Comparison of ENCODE assay signal across 20 cellular contexts in the genomic region with DNA sequence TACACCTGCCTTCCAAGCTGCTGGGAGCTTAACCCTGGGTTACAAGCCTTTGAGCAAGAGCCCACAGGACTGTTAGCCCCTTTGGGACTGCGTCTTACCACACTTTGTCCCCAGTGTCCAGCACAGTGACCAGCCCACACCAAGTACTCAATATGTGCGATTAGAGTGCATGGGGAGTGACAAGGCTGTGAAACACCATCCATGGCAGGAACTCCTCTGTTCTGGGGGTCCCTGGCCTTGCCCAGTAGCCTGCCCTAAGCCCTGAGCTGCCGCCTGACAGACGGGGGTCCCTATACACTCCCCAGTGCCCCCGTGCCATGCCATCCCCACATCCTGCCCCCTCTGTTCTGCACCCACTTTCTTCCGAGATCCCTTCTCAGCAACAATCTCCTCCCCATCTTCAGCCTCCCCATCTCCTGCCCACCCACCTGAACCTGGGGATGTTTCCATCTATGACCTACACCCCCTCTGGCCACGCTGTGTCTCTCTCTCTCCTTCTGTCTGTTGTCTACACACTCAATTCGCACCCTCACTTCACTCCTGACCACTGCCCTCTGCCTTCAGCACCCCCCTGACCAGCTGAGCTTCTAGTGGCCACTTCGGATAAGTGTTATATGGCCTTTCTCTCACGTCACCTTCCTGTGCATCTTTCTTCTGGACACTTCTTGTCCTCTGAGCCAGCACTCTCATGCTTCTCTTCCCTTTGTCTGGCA.
DNase-seq lines count a peak whose midpoint lies in the region; ATAC-seq and TF ChIP-seq lines count a peak whose summit lies in the region.
"Had no signal": no experiment of that assay in that cellular context is flagged by ENCODE, and none has a peak within 500 bp of the region (broad histone marks: within the 10 kb centered on the region; RNA-seq: fewer than 3 reads in every experiment).

No MANE protein-coding gene starts in this region.

- no peak for TF ChIP-seq RAD21 in HCT116 (IDR thresholded peaks at IDR 0.05; ENCODE audit: low read depth)

- H4K91ac ChIP-seq in neuronal stem cell (ENCODE audit: low read depth, low read length, poor library complexity) = no peak overlapping the region

- no peaks in the 10 kb centered on the region for H3K9me3 Mint-ChIP-seq in Calu3 (ENCODE audit: low read depth, unreplicated experiment)
- H3K9me3 Mint-ChIP-seq: CD8-positive, alpha-beta T cell had no signal

- H3K27ac ChIP-seq in HCT116 (ENCODE audit: low read depth, low read length) (peak overlapping the region; percentile 73), epithelial cell of prostate (peak overlapping the region; percentile 15), neuronal stem cell (replicated peaks; ENCODE audit: low read length) (no peak overlapping the region), WERI-Rb-1 (no peak overlapping the region)
- H3K27ac ChIP-seq: gastrocnemius medialis, parathyroid adenoma, uterus had no signal

- H2AFZ ChIP-seq in HCT116 (ENCODE audit: low read depth, low read length, poor library complexity, severe bottlenecking) (no peak overlapping the region), neuronal stem cell (ENCODE audit: low read length) (no peak overlapping the region)
- H2AFZ ChIP-seq: parathyroid adenoma had no signal

- H3K18ac ChIP-seq in neuronal stem cell (ENCODE audit: low read length) = no peak overlapping the region

- H3K79me1 ChIP-seq in neuronal stem cell (ENCODE audit: low read depth, low read length) = no peaks in the 10 kb centered on the region

- H3K4me1 Mint-ChIP-seq in Calu3 (ENCODE audit: low read depth, unreplicated experiment) = peaks cover 19% of the 10 kb centered on the region

- peak overlapping the region; percentile 55 for H2BK15ac ChIP-seq in neuronal stem cell (ENCODE audit: low read length)

- H3K9ac ChIP-seq in HCT116 (ENCODE audit: low read length) (0 out of 2 replicates have a peak overlapping the region, but pooled peaks have one; percentile 86), neuronal stem cell (ENCODE audit: low read depth, low read length, poor library complexity) (peak overlapping the region; percentile 30)
- H3K9ac ChIP-seq: parathyroid adenoma had no signal

- H4K20me1 ChIP-seq in HCT116 (ENCODE audit: insufficient read depth) = no peaks in the 10 kb centered on the region

- H3K4me2 ChIP-seq in HCT116 (ENCODE audit: low read length) = peak overlapping the region; percentile 100
- no peak overlapping the region for H3K4me2 ChIP-seq in neuronal stem cell (ENCODE audit: insufficient read depth, low read length, poor library complexity, severe bottlenecking)

- peak overlapping the region; percentile 66 for H4K8ac ChIP-seq in neuronal stem cell (ENCODE audit: low read depth, low read length)

- peak overlapping the region; percentile 17 for H3K23ac ChIP-seq in neuronal stem cell (ENCODE audit: low read depth, low read length, poor library complexity)

- H3K27ac Mint-ChIP-seq in Calu3 (ENCODE audit: unreplicated experiment) = peak overlapping the region; percentile 60
- H3K27ac Mint-ChIP-seq: activated CD8-positive, alpha-beta T cell treated with anti-CD3 and anti-CD28 coated beads, Interleukin-2, amount 10 ng/mL, durations not matched to agents 7 days and 5 days; CD8-positive, alpha-beta T cell had no signal

- no peak overlapping the region for H3K4me3 Mint-ChIP-seq in Calu3 (ENCODE audit: low read depth, unreplicated experiment)
- H3K4me3 Mint-ChIP-seq: activated CD8-positive, alpha-beta T cell treated with anti-CD3 and anti-CD28 coated beads, Interleukin-2, amount 10 ng/mL, durations not matched to agents 7 days and 5 days; CD8-positive, alpha-beta T cell had no signal

- H3K36me3 Mint-ChIP-seq in Calu3 (ENCODE audit: insufficient read depth, unreplicated experiment) = peaks cover 51% of the 10 kb centered on the region

- CTCF ChIA-PET in Calu3 (lab: Charles Lee) (interaction anchor here (1.1 kb wide), 1 partner anchor 19 kb away, joined by 7 read pairs; no protein-coding TSS in a partner anchor), HCT116 (lab: Charles Lee) (interaction anchor here (1.1 to 5.2 kb wide), 5 partner anchors 7 to 356 kb away, joined by 3 to 40 read pairs (median 4); no protein-coding TSS in a partner anchor)

- ATAC-seq in HCT116 (no peak), HG03469 (IDR thresholded peaks at IDR 0.05; ENCODE audit: unreplicated experiment) (no peak)
- ATAC-seq: activated CD8-positive, alpha-beta T cell treated with anti-CD3 and anti-CD28 coated beads, Interleukin-2, amount 10 ng/mL, durations not matched to agents 7 days and 5 days; CD8-positive, alpha-beta T cell; gastrocnemius medialis had no signal

- BruUV-seq in Calu3 (replicated peaks; lab: Mats Ljungman, UMichigan) (no TSS peak), HCT116 (replicated peaks; lab: Mats Ljungman, UMichigan) (no TSS peak)

- POLR2A ChIA-PET in HCT116 (lab: Charles Lee) = interaction anchor here (0.6 to 1.9 kb wide), 7 partner anchors 9 to 355 kb away, joined by 3 to 6 read pairs (median 5); no protein-coding TSS in a partner anchor

- H3K27me3 Mint-ChIP-seq in Calu3 (ENCODE audit: unreplicated experiment) = no peaks in the 10 kb centered on the region

- H2BK120ac ChIP-seq in neuronal stem cell (ENCODE audit: low read depth, low read length) = peak overlapping the region; percentile 5

- DNase-seq in Calu3 (no peak), HCT116 (ENCODE audit: low read depth, low spot score) (no peak), epithelial cell of prostate (ENCODE audit: low read depth, low spot score) (no peak), neuronal stem cell (ENCODE audit: low spot score) (no peak), HuH-7 (ENCODE audit: low spot score) (no peak), WERI-Rb-1 (no peak)
- DNase-seq: activated CD4-positive, alpha-beta T cell treated with anti-CD3 and anti-CD28 coated beads for 1 hour; activated CD8-positive, alpha-beta T cell treated with anti-CD3 and anti-CD28 coated beads, Interleukin-2, amount 10 ng/mL, durations not matched to agents 7 days and 5 days; activated naive CD4-positive, alpha-beta T cell treated with anti-CD3 and anti-CD28 coated beads, Interleukin-2, amount 50 U/mL, for 16 hours; aorta; caudate nucleus; effector CD4-positive, alpha-beta T cell; gastrocnemius medialis; KG1; NCI-H1694; Right ventricle myocardium superior; uterus had no signal

- intact Hi-C loops in Calu3 (cut with micrococcal nuclease; ENCODE audit: unreplicated experiment) = loop anchor here (10.0 kb wide), 1 partner anchor 150 kb away; no protein-coding TSS in a partner anchor
- intact Hi-C loops in HCT116 (cut with micrococcal nuclease) = loop anchor here (1.0 to 5.0 kb wide), 3 partner anchors 162 to 355 kb away; no protein-coding TSS in a partner anchor

- H3K36me3 ChIP-seq in HCT116 (ENCODE audit: control insufficient read depth in 1 of 2, insufficient read depth in 2 of 2, low read length in 2 of 2) (no peaks in the 10 kb centered on the region), neuronal stem cell (replicated peaks in 1 of 2; ENCODE audit: control insufficient read depth in 2 of 2, insufficient read depth in 2 of 2, low read length in 2 of 2) (no peaks in the 10 kb centered on the region), WERI-Rb-1 (peaks cover 6% of the 10 kb centered on the region)
- H3K36me3 ChIP-seq: uterus had no signal

- H3K4ac ChIP-seq in neuronal stem cell (ENCODE audit: low read length) = no peak overlapping the region

- H2AK5ac ChIP-seq in neuronal stem cell (ENCODE audit: low read depth, low read length) = peak overlapping the region; percentile 65

- no peaks in the 10 kb centered on the region for H3K9me3 ChIP-seq in HCT116 (ENCODE audit: control insufficient read depth in 1 of 2, insufficient read depth in 1 of 2, low read depth in 1 of 2, low read length in 2 of 2)
- no peaks in the 10 kb centered on the region for H3K9me3 ChIP-seq in neuronal stem cell (replicated peaks in 1 of 2; ENCODE audit: control insufficient read depth in 2 of 2, insufficient read depth in 1 of 2, low read depth in 1 of 2, low read length in 2 of 2)
- no peaks in the 10 kb centered on the region for H3K9me3 ChIP-seq in WERI-Rb-1 (ENCODE audit: severe bottlenecking)
- H3K9me3 ChIP-seq: gastrocnemius medialis, uterus had no signal

- H3K27me3 ChIP-seq in HCT116 (ENCODE audit: insufficient read depth, low read length) = no peaks in the 10 kb centered on the region
- peaks cover 21 to 35% (median 33%) of the 10 kb centered on the region in 3 experiments for H3K27me3 ChIP-seq in neuronal stem cell (ENCODE audit: control insufficient read depth in 3 of 3, insufficient read depth in 3 of 3, low read depth in 1 of 3, low read length in 3 of 3)
- no peaks in the 10 kb centered on the region for H3K27me3 ChIP-seq in WERI-Rb-1 (ENCODE audit: insufficient read depth, low read depth, severe bottlenecking)

- H2BK5ac ChIP-seq in neuronal stem cell (ENCODE audit: low read length) = no peak overlapping the region

- H3K4me1 ChIP-seq in HCT116 (ENCODE audit: control insufficient read depth in 1 of 2, insufficient read depth in 2 of 2, low read length in 2 of 2) (peaks cover 17 to 47% of the 10 kb centered on the region in 2 experiments), neuronal stem cell (ENCODE audit: control insufficient read depth in 2 of 2, insufficient read depth in 1 of 2, low read depth in 1 of 2, low read length in 2 of 2) (peaks cover 16% of the 10 kb centered on the region in 2 donors)

- TF ChIP-seq CTCF in Calu3 (IDR thresholded peaks at IDR 0.05; ENCODE audit: unreplicated experiment) (no peak), HCT116 (IDR thresholded peaks at IDR 0.05 in 2 of 3, conservative IDR thresholded peaks at IDR 0.05 in 1 of 3; ENCODE audit: borderline replicate concordance in 1 of 3, insufficient read depth in 1 of 3, low read depth in 2 of 3, low read length in 2 of 3) (no peak), WERI-Rb-1 (IDR thresholded peaks at IDR 0.05; ENCODE audit: low read depth, low read length) (no peak)

- H3K9me2 ChIP-seq in HCT116 (ENCODE audit: insufficient read depth) = no peaks in the 10 kb centered on the region

- no peak overlapping the region for H2BK12ac ChIP-seq in neuronal stem cell (ENCODE audit: low read length)

- H3K79me2 ChIP-seq in HCT116 (ENCODE audit: insufficient read depth, low read length) = peaks cover 29% of the 10 kb centered on the region; the same call in 1 of the 2 replicates
- H3K79me2 ChIP-seq: parathyroid adenoma had no signal

- H3K14ac ChIP-seq in neuronal stem cell (ENCODE audit: low read length) = no peak overlapping the region

- no peak for TF ChIP-seq POLR2A in HCT116 (IDR thresholded peaks at IDR 0.05; ENCODE audit: borderline replicate concordance, extremely low read depth, insufficient read depth, insufficient read length)

- H3K4me3 ChIP-seq in HCT116 (replicated peaks in 1 of 2; ENCODE audit: low read depth in 1 of 2, low read length in 2 of 2) (no peak overlapping the region), neuronal stem cell (ENCODE audit: low read length in 2 of 2) (no peak overlapping the region), WERI-Rb-1 (ENCODE audit: low read depth, low read length) (no peak overlapping the region)
- H3K4me3 ChIP-seq: gastrocnemius medialis, uterus had no signal

- no CpG with 5 or more reads among the region's 10 CpGs for WGBS in neuronal stem cell (ENCODE audit: extremely low coverage in 2 of 2, insufficient read length in 2 of 2, insufficient replicate concordance in 1 of 2), 2 donors

- RAD21 ChIA-PET in HCT116 (lab: Charles Lee; ENCODE audit: low non-redundant PET in 1 of 2, low total read pairs in 2 of 2, uncharacterized antibody in 2 of 2, unreplicated experiment in 2 of 2) = interaction anchor here (0.7 to 0.8 kb wide), 3 partner anchors 35 to 355 kb away, joined by 3 to 4 read pairs (median 3); no protein-coding TSS in a partner anchor

Comparison
In these comparisons a context has a peak if more than half of its experiments do, and no peak if none do; other contexts are left out.
1. H3K27ac ChIP-seq: peak in HCT116 (single experiment) and epithelial cell of prostate (single experiment); none in neuronal stem cell (single experiment) and WERI-Rb-1 (single experiment).